In genomic region chr2:174581543-174581942, GRCh38 we compare ENCODE assay signal across 13 cellular contexts. TPM values are rescaled to one million over a fixed set of nuclear protein-coding genes. Genes with fewer than 3 reads are reported as not detected.
DNase-seq lines count a peak whose midpoint lies in the region; ATAC-seq and TF ChIP-seq lines count a peak whose summit lies in the region.
"Had no signal": no experiment of that assay in that cellular context is flagged by ENCODE, and none has a peak within 500 bp of the region (broad histone marks: within the 10 kb centered on the region; RNA-seq: fewer than 3 reads in every experiment).

No MANE protein-coding gene starts in this region.

- intact Hi-C loops in heart left ventricle (cut with DNase I) = loop anchor here in 1 of 10 donors (5.0 kb wide), 1 partner anchor 106 kb away; no protein-coding TSS in a partner anchor
- intact Hi-C loops in activated B cell treated with CpG ODN at 0.5 μM for 24 hours (cut with micrococcal nuclease) = loop anchor here (1.0 kb wide), 1 partner anchor 10 kb away; no protein-coding TSS in a partner anchor

- CTCF ChIA-PET in activated B cell treated with CpG ODN at 0.5 μM for 24 hours (lab: Charles Lee) (interaction anchor here (1.1 to 9.9 kb wide), 3 partner anchors 16 to 105 kb away, joined by 5 to 153 read pairs (median 125); partner anchors contain the start of gene WIPF1), HEK293T (lab: Yijun Ruan, JAX) (interaction anchor here (1.3 kb wide), 1 partner anchor 106 kb away, joined by 4 read pairs; no protein-coding TSS in a partner anchor)

- H3K9me3 ChIP-seq in heart left ventricle = no peaks in the 10 kb centered on the region
- H3K9me3 ChIP-seq in right atrium auricular region = no peaks in the 10 kb centered on the region
- H3K9me3 ChIP-seq: upper lobe of right lung had no signal

- H3K27me3 ChIP-seq in heart left ventricle (no peaks in the 10 kb centered on the region), right atrium auricular region (no peaks in the 10 kb centered on the region)
- H3K27me3 ChIP-seq: upper lobe of right lung had no signal

- no peak for TF ChIP-seq POLR2A in heart left ventricle (IDR thresholded peaks at IDR 0.05)

- H3K9me3 Mint-ChIP-seq in activated B cell treated with CpG ODN at 0.5 μM for 24 hours (no peaks in the 10 kb centered on the region), memory B cell (no peaks in the 10 kb centered on the region)

- peaks cover 71% of the 10 kb centered on the region for H3K4me1 Mint-ChIP-seq in activated B cell treated with CpG ODN at 0.5 μM for 24 hours
- H3K4me1 Mint-ChIP-seq in memory B cell = peaks cover 42% of the 10 kb centered on the region

- H3K4me3 Mint-ChIP-seq in activated B cell treated with CpG ODN at 0.5 μM for 24 hours (peak overlapping the region; percentile 6), memory B cell (no peak overlapping the region)

- WGBS in heart left ventricle, 4 donors = 76 to 84% (median 79%) methylated on average over 4 of the region's 4 CpGs

- H3K27ac ChIP-seq in heart left ventricle (peak overlapping the region in 7 of 12 donors; percentile 2 to 57 (median 45)), right atrium auricular region (peak overlapping the region in 1 of 2 donors; percentile 42)
- H3K27ac ChIP-seq: upper lobe of right lung had no signal

- ATAC-seq in heart left ventricle = no peak
- no peak for ATAC-seq in activated B cell treated with CpG ODN at 0.5 μM for 24 hours (ENCODE audit: low read depth)
- ATAC-seq in memory B cell (ENCODE audit: low read depth) = no peak
- ATAC-seq: upper lobe of right lung had no signal

- H3K4me1 ChIP-seq in heart left ventricle (peaks cover 0 to 54% (median 0%) of the 10 kb centered on the region in 12 donors), right atrium auricular region (no peaks in the 10 kb centered on the region)

- DNase-seq in heart left ventricle = no peak
- DNase-seq in right atrium auricular region (ENCODE audit: low spot score) = no peak
- DNase-seq in activated B cell treated with CpG ODN at 0.5 μM for 24 hours = no peak
- DNase-seq in memory B cell (ENCODE audit: low spot score in 2 of 2) = no peak
- no peak for DNase-seq in cerebellum (ENCODE audit: low spot score)
- DNase-seq in HEK293T (ENCODE audit: extremely low spot score) = no peak
- DNase-seq in NCI-H82 treated with DMSO at 0.1 percent for 48 hours (lab: John Stamatoyannopoulos, UW; ENCODE audit: unreplicated experiment) = no peak
- DNase-seq in NCI-H2029 (lab: John Stamatoyannopoulos, UW) = no peak
- DNase-seq: activated CD8-positive, alpha-beta memory T cell treated with anti-CD3 and anti-CD28 coated beads, Interleukin-2, amount 50 U/mL, for 48 hours; DMS79; foreskin fibroblast; NCI-H1930; upper lobe of right lung had no signal

- H3K4me3 ChIP-seq in heart left ventricle = no peak overlapping the region
- no peak overlapping the region for H3K4me3 ChIP-seq in right atrium auricular region
- H3K4me3 ChIP-seq: upper lobe of right lung had no signal

- TF ChIP-seq CTCF in heart left ventricle (IDR thresholded peaks at IDR 0.05) (no peak), right atrium auricular region (IDR thresholded peaks at IDR 0.05) (no peak), activated B cell treated with CpG ODN at 0.5 μM for 24 hours (IDR thresholded peaks at IDR 0.05) (no peak)

- peaks cover 94% of the 10 kb centered on the region for H3K36me3 Mint-ChIP-seq in activated B cell treated with CpG ODN at 0.5 μM for 24 hours (ENCODE audit: low read depth)
- peaks cover 32% of the 10 kb centered on the region for H3K36me3 Mint-ChIP-seq in memory B cell

- POLR2A ChIA-PET in activated B cell treated with CpG ODN at 0.5 μM for 24 hours (lab: Charles Lee) (interaction anchor here (0.6 to 8.0 kb wide), 6 partner anchors 8 to 168 kb away, joined by 3 to 137 read pairs (median 5); partner anchors contain the start of gene WIPF1), HEK293T (lab: Yijun Ruan, JAX) (no interaction called here)

- H3K36me3 ChIP-seq in heart left ventricle (peaks cover 0 to 92% (median 57%) of the 10 kb centered on the region in 9 donors), right atrium auricular region (peaks cover 32% of the 10 kb centered on the region)

- H3K27me3 Mint-ChIP-seq in activated B cell treated with CpG ODN at 0.5 μM for 24 hours (no peaks in the 10 kb centered on the region), memory B cell (no peaks in the 10 kb centered on the region)

- peak overlapping the region; percentile 85 for H3K27ac Mint-ChIP-seq in activated B cell treated with CpG ODN at 0.5 μM for 24 hours
- peak overlapping the region; percentile 89 for H3K27ac Mint-ChIP-seq in memory B cell

TF ChIP-seq in HEK293T, 16 proteins besides CTCF, POLR2A, EP300 and RAD21:
- TF ChIP-seq FOXA1 (IDR thresholded peaks at IDR 0.05) = no peak
TF ChIP-seq in HEK293T: peak in this region for 0.

RNA-seq across cellular contexts. Expression of gene WIPF1, which starts 16.1 kb away (rescaled TPM):
- total RNA-seq in heart left ventricle (10 to 100 TPM in 8 of 9 donors, 1 to 10 TPM in 1; 10.0 to 73.2 (median 14.1) TPM), right atrium auricular region (10 to 100 TPM; 12.3 to 17.5 TPM), activated B cell treated with CpG ODN at 0.5 μM for 24 hours (293 TPM in 2 replicates), cerebellum (10.1 TPM)
- polyA plus RNA-seq in heart left ventricle = 10 to 100 TPM in 1 of 2 donors, 1 to 10 TPM in 1; 9.7 to 12.3 TPM
